ENCODE assay signal across 13 cellular contexts in genomic region chr12:97177482-97177881, GRCh38.
"Had no signal": no experiment of that assay in that cellular context is flagged by ENCODE, and none has a peak within 500 bp of the region (broad histone marks: within the 10 kb centered on the region; RNA-seq: fewer than 3 reads in every experiment).

No MANE protein-coding gene starts in this region.

- ATAC-seq: activated CD8-positive, alpha-beta memory T cell treated with anti-CD3 and anti-CD28 coated beads, Interleukin-2, amount 10 ng/mL, durations not matched to agents 7 days and 5 days; foreskin keratinocyte; left ventricle myocardium superior; psoas muscle; right lobe of liver had no signal

- DNase-seq: activated CD4-positive, alpha-beta T cell treated with anti-CD3 and anti-CD28 coated beads, Interleukin-2, amount 50 U/mL, for 48 hours; activated CD4-positive, CD25-positive, alpha-beta regulatory T cell treated with anti-CD3 and anti-CD28 coated beads, Interleukin-2, amount 50 U/mL, for 72 hours; activated CD8-positive, alpha-beta memory T cell treated with anti-CD3 and anti-CD28 coated beads, Interleukin-2, amount 10 ng/mL, durations not matched to agents 7 days and 5 days; activated effector memory CD4-positive, alpha-beta T cell treated with Interleukin-2 at 50 U/mL for 16 hours; activated T-cell treated with anti-CD3 and anti-CD28 coated beads, Interleukin-2, amount 50 U/mL, for 24 hours; foreskin keratinocyte; head of caudate nucleus; left ventricle myocardium superior; nephron progenitor cell; psoas muscle; right lobe of liver; stimulated activated CD4-positive, alpha-beta T cell treated with anti-CD3 and anti-CD28 coated beads, Interleukin-12 subunit alpha, Interleukin-12 subunit beta, amount 100 ng/mL, for 4 hours; stimulated activated naive CD4-positive, alpha-beta T cell had no signal
